17 cellular contexts compared by ENCODE assay signal in genomic region chr4:17618926-17619325, GRCh38. TPM values are rescaled to one million over a fixed set of nuclear protein-coding genes. Genes with fewer than 3 reads are reported as not detected.
DNase-seq lines count a peak whose midpoint lies in the region; ATAC-seq and TF ChIP-seq lines count a peak whose summit lies in the region.
"Had no signal": no experiment of that assay in that cellular context is flagged by ENCODE, and none has a peak within 500 bp of the region (broad histone marks: within the 10 kb centered on the region; RNA-seq: fewer than 3 reads in every experiment).

No MANE protein-coding gene starts in this region.

- H3K36me3 ChIP-seq in CD8-positive, alpha-beta T cell (ENCODE audit: insufficient read depth, low read length): peaks cover 43% of the 10 kb centered on the region
- H3K36me3 ChIP-seq: breast epithelium had no signal

- H3K36me3 Mint-ChIP-seq in CD8-positive, alpha-beta T cell: peaks cover 83% of the 10 kb centered on the region
- peaks cover 45% of the 10 kb centered on the region for H3K36me3 Mint-ChIP-seq in activated CD8-positive, alpha-beta T cell treated with anti-CD3 and anti-CD28 coated beads for 36 hours (ENCODE audit: low read depth)

- TF ChIP-seq CTCF in AG04450 (IDR thresholded peaks at IDR 0.05; ENCODE audit: low read depth, low read length) (no peak), fibroblast of mammary gland (conservative IDR thresholded peaks at IDR 0.05; ENCODE audit: control insufficient read depth, insufficient read depth, low read depth, low read length) (no peak)
- TF ChIP-seq CTCF in CD8-positive, alpha-beta T cell (IDR thresholded peaks at IDR 0.05): no peak
- TF ChIP-seq CTCF in activated CD8-positive, alpha-beta T cell treated with anti-CD3 and anti-CD28 coated beads for 36 hours (IDR thresholded peaks at IDR 0.05): no peak

- H3K27ac ChIP-seq in AG04450 (ENCODE audit: low read depth, low read length): peak overlapping the region; percentile 96
- no peak overlapping the region for H3K27ac ChIP-seq in CD8-positive, alpha-beta T cell (ENCODE audit: low read depth, low read length)
- H3K27ac ChIP-seq: breast epithelium, C4-2B, KMS-11 had no signal

- H3K27ac Mint-ChIP-seq in CD8-positive, alpha-beta T cell: peak overlapping the region; percentile 24
- H3K27ac Mint-ChIP-seq in activated CD8-positive, alpha-beta T cell treated with anti-CD3 and anti-CD28 coated beads for 36 hours: peak overlapping the region; percentile 83
- H3K27ac Mint-ChIP-seq: endodermal cell; stimulated activated memory B cell treated with anti-CD40 and anti-IgM and Interleukin-4, amounts not matched to agents 10 μg/mL and 1 μg/mL and 100 μg/mL, for 72 hours had no signal

- no peaks in the 10 kb centered on the region for H3K27me3 Mint-ChIP-seq in CD8-positive, alpha-beta T cell (ENCODE audit: low read depth)
- peaks cover 1% of the 10 kb centered on the region for H3K27me3 Mint-ChIP-seq in activated CD8-positive, alpha-beta T cell treated with anti-CD3 and anti-CD28 coated beads for 36 hours
- H3K27me3 Mint-ChIP-seq: stimulated activated memory B cell treated with anti-CD40 and anti-IgM and Interleukin-4, amounts not matched to agents 10 μg/mL and 1 μg/mL and 100 μg/mL, for 72 hours had no signal

- H3K9me3 ChIP-seq in AG04450 (ENCODE audit: control insufficient read depth, insufficient read depth, low read length): no peaks in the 10 kb centered on the region
- H3K9me3 ChIP-seq in CD8-positive, alpha-beta T cell (ENCODE audit: low read length): no peaks in the 10 kb centered on the region
- H3K9me3 ChIP-seq: breast epithelium had no signal

- DNase-seq in AG04450 (ENCODE audit: low read depth, low spot score) (no peak), fibroblast of mammary gland (ENCODE audit: low read depth) (peak; percentile 20), ureter (ENCODE audit: low spot score) (no peak), foreskin melanocyte (no peak)
- DNase-seq in CD8-positive, alpha-beta T cell: no peak
- no peak for DNase-seq in activated CD8-positive, alpha-beta T cell treated with anti-CD3 and anti-CD28 coated beads for 36 hours
- DNase-seq: endodermal cell; glutamatergic neuron; NCI-H1930; retina; stimulated activated CD4-positive, alpha-beta T cell treated with anti-CD3 and anti-CD28 coated beads, Interleukin-2, amount 100 ng/mL, for 48 hours had no signal

- intact Hi-C loops in CD8-positive, alpha-beta T cell (cut with DNase I, micrococcal nuclease): loop anchor here in 1 of 2 experiments (10.0 kb wide), 1 partner anchor 1964 kb away; the partner anchor contains the start of gene FBXL5
- intact Hi-C loops in activated CD8-positive, alpha-beta T cell treated with anti-CD3 and anti-CD28 coated beads for 36 hours (cut with micrococcal nuclease): no loop called here

- peak overlapping the region; percentile 16 for H3K4me3 Mint-ChIP-seq in CD8-positive, alpha-beta T cell
- H3K4me3 Mint-ChIP-seq in activated CD8-positive, alpha-beta T cell treated with anti-CD3 and anti-CD28 coated beads for 36 hours: no peak overlapping the region
- H3K4me3 Mint-ChIP-seq: endodermal cell; stimulated activated memory B cell treated with anti-CD40 and anti-IgM and Interleukin-4, amounts not matched to agents 10 μg/mL and 1 μg/mL and 100 μg/mL, for 72 hours had no signal

- no peaks in the 10 kb centered on the region for H3K9me3 Mint-ChIP-seq in CD8-positive, alpha-beta T cell
- no peaks in the 10 kb centered on the region for H3K9me3 Mint-ChIP-seq in activated CD8-positive, alpha-beta T cell treated with anti-CD3 and anti-CD28 coated beads for 36 hours
- H3K9me3 Mint-ChIP-seq: endodermal cell; stimulated activated memory B cell treated with anti-CD40 and anti-IgM and Interleukin-4, amounts not matched to agents 10 μg/mL and 1 μg/mL and 100 μg/mL, for 72 hours had no signal

- H3K4me1 Mint-ChIP-seq in CD8-positive, alpha-beta T cell (ENCODE audit: low read depth): peaks cover 46% of the 10 kb centered on the region
- peaks cover 39% of the 10 kb centered on the region for H3K4me1 Mint-ChIP-seq in activated CD8-positive, alpha-beta T cell treated with anti-CD3 and anti-CD28 coated beads for 36 hours (ENCODE audit: low read depth)

- H3K4me1 ChIP-seq in CD8-positive, alpha-beta T cell (ENCODE audit: insufficient read depth, low read length): peaks cover 41% of the 10 kb centered on the region
- H3K4me1 ChIP-seq: breast epithelium had no signal

- CTCF ChIA-PET in AG04450 (lab: Charles Lee): interaction anchor here (0.5 to 1.0 kb wide), 2 partner anchors 70 to 1395 kb away, joined by 3 to 4 read pairs; no protein-coding TSS in a partner anchor
- CTCF ChIA-PET in CD8-positive, alpha-beta T cell (lab: Charles Lee): interaction anchor here (1.0 kb wide), 1 partner anchor 70 kb away, joined by 4 read pairs; no protein-coding TSS in a partner anchor
- CTCF ChIA-PET in activated CD8-positive, alpha-beta T cell treated with anti-CD3 and anti-CD28 coated beads for 36 hours (lab: Charles Lee): interaction anchor here (1.1 to 1.8 kb wide), 2 partner anchors 22 to 70 kb away, joined by 4 to 5 read pairs; no protein-coding TSS in a partner anchor

- POLR2A ChIA-PET in AG04450 (lab: Yijun Ruan, JAX): no interaction called here
- POLR2A ChIA-PET in CD8-positive, alpha-beta T cell (lab: Charles Lee): no interaction called here
- POLR2A ChIA-PET in activated CD8-positive, alpha-beta T cell treated with anti-CD3 and anti-CD28 coated beads for 36 hours (lab: Charles Lee): interaction anchor here (1.0 kb wide), 1 partner anchor 10 kb away, joined by 5 read pairs; no protein-coding TSS in a partner anchor

- ATAC-seq in CD8-positive, alpha-beta T cell: no peak
- no peak for ATAC-seq in activated CD8-positive, alpha-beta T cell treated with anti-CD3 and anti-CD28 coated beads for 36 hours
- ATAC-seq in HG02870 (IDR thresholded peaks at IDR 0.05; ENCODE audit: unreplicated experiment) (no peak), HG03520 (IDR thresholded peaks at IDR 0.05; ENCODE audit: unreplicated experiment) (no peak)
- ATAC-seq: stimulated activated memory B cell treated with anti-CD40 and anti-IgM and Interleukin-4, amounts not matched to agents 10 μg/mL and 1 μg/mL and 100 μg/mL, for 72 hours had no signal

- no peak overlapping the region for H3K4me3 ChIP-seq in AG04450 (ENCODE audit: low read depth, low read length)
- H3K4me3 ChIP-seq in CD8-positive, alpha-beta T cell (ENCODE audit: low read depth, low read length): no peak overlapping the region
- H3K4me3 ChIP-seq in fibroblast of mammary gland (ENCODE audit: control insufficient read depth, low read depth, low read length): no peak overlapping the region
- H3K4me3 ChIP-seq: breast epithelium had no signal

- H3K27me3 ChIP-seq in AG04450 (ENCODE audit: control insufficient read depth, insufficient read depth, low read length): no peaks in the 10 kb centered on the region
- H3K27me3 ChIP-seq in CD8-positive, alpha-beta T cell (ENCODE audit: insufficient read depth, low read length): no peaks in the 10 kb centered on the region
- H3K27me3 ChIP-seq: breast epithelium had no signal

RNA-seq across cellular contexts. Expression of gene MED28, which starts 4.5 kb away (rescaled TPM):
- 30.6 and 48.6 TPM in 2 replicates for polyA plus RNA-seq in AG04450 (2011; rRNA removed)
- 18.8 and 19.5 TPM in 2 replicates for polyA minus RNA-seq in AG04450 (2011; rRNA and poly(A)+ RNA removed)
- 10 to 100 TPM; 60.0 to 64.8 TPM for total RNA-seq in CD8-positive, alpha-beta T cell
- total RNA-seq in activated CD8-positive, alpha-beta T cell treated with anti-CD3 and anti-CD28 coated beads for 36 hours: 10 to 100 TPM; 56.3 to 60.8 TPM
- total RNA-seq in ureter: 39.1 TPM

RNA-seq across cellular contexts. Expression of gene LAP3, which starts 41.9 kb away (rescaled TPM):
- polyA plus RNA-seq in AG04450 (2011; rRNA removed): 57.2 and 63.3 TPM in 2 replicates
- 29.4 and 31.1 TPM in 2 replicates for polyA minus RNA-seq in AG04450 (2011; rRNA and poly(A)+ RNA removed)
- total RNA-seq in CD8-positive, alpha-beta T cell: 10 to 100 TPM; 60.1 to 60.2 TPM
- total RNA-seq in activated CD8-positive, alpha-beta T cell treated with anti-CD3 and anti-CD28 coated beads for 36 hours: 100 to 1,000 TPM; 100 to 101 TPM
- 59.6 TPM for total RNA-seq in ureter
